9 cellular contexts compared by ENCODE assay signal in the genomic region with DNA sequence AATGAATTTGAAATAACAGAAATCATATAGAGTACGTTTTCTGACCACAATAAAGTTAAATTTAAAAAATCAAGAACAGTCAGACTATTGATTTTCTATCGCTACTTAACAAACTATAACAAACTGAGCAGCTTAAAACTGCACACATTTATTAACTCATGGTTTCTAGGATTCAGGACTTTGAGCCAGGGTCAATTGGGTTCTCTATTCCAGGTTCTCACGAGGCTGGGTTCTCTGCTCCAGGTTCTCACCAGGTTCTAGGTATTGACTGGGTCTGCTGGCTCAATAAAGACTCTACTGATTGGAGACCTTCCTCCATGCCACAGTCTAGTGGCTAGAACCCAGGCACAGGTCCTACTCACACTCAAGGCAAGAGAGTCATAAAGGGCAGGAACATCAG. TPM values are rescaled to one million over a fixed set of nuclear protein-coding genes. Genes with fewer than 3 reads are reported as not detected.
"Had no signal": no experiment of that assay in that cellular context is flagged by ENCODE, and none has a peak within 500 bp of the region (broad histone marks: within the 10 kb centered on the region; RNA-seq: fewer than 3 reads in every experiment).

No MANE protein-coding gene starts in this region.

- H3K4me3 Mint-ChIP-seq: GM23338, H9 had no signal

- DNase-seq: H9, HCEC 1CT, KG1 had no signal

- FAIRE-seq: H1, H54, HTR-8/SVneo, K562 had no signal

- H3K4me1 Mint-ChIP-seq: GM23338, H9 had no signal

- ATAC-seq: GM23338, K562 had no signal

- H3K4me3 ChIP-seq: GM23338, K562 had no signal

- H3K9me3 Mint-ChIP-seq: GM23338, H9 had no signal

- H3K4me2 ChIP-seq: GM23338 had no signal

- H3K27ac Mint-ChIP-seq: GM23338, H9 had no signal

RNA-seq across cellular contexts. Expression of gene ABCC9, which starts 22.8 kb away (rescaled TPM):
- total RNA-seq: GM23338, H1, H9, HT-29 had no signal
- polyA plus RNA-seq: GM23338 had no signal
